In genomic region chr18:67199993-67200617, GRCh38 we compare ENCODE assay signal across 8 cellular contexts.
DNase-seq lines count a peak whose midpoint lies in the region; ATAC-seq and TF ChIP-seq lines count a peak whose summit lies in the region.

No MANE protein-coding gene starts in this region.

- H3K27ac ChIP-seq in GM23248 = no peak overlapping the region
- H3K27ac ChIP-seq in WERI-Rb-1 = no peak overlapping the region

- no peak overlapping the region for H3K4me3 Mint-ChIP-seq in activated CD8-positive, alpha-beta memory T cell treated with anti-CD3 and anti-CD28 coated beads, Interleukin-2, amount 10 ng/mL, durations not matched to agents 7 days and 5 days
- no peak overlapping the region for H3K4me3 Mint-ChIP-seq in endothelial cell (ENCODE audit: unreplicated experiment)
- no peak overlapping the region for H3K4me3 Mint-ChIP-seq in naive thymus-derived CD8-positive, alpha-beta T cell

- TF ChIP-seq CTCF in endothelial cell (IDR thresholded peaks at IDR 0.05; ENCODE audit: unreplicated experiment) (peak; percentile 57), WERI-Rb-1 (IDR thresholded peaks at IDR 0.05; ENCODE audit: low read depth, low read length) (no peak)

- H2AFZ ChIP-seq in GM23248 = peak overlapping the region; percentile 48; the same call in 1 of the 2 replicates

- no peaks in the 10 kb centered on the region for H4K20me1 ChIP-seq in GM23248 (ENCODE audit: insufficient read depth)

- 18 to 24% methylated on average over 3 of the region's 3 CpGs for WGBS in GM23248 (ENCODE audit: low coverage in 1 of 2, low lambda C conversion rate in 2 of 2, missing lambda C conversion rate in 2 of 2), 2 experiments

- no peak overlapping the region for H3K4me3 ChIP-seq in GM23248
- H3K4me3 ChIP-seq in WERI-Rb-1 (ENCODE audit: low read depth, low read length) = no peak overlapping the region

- ATAC-seq in activated CD8-positive, alpha-beta memory T cell treated with anti-CD3 and anti-CD28 coated beads, Interleukin-2, amount 10 ng/mL, durations not matched to agents 7 days and 5 days = peak; percentile 81
- peak; percentile 47 to 80 for ATAC-seq in naive thymus-derived CD8-positive, alpha-beta T cell

- no peaks in the 10 kb centered on the region for H3K4me1 ChIP-seq in GM23248 (ENCODE audit: insufficient read depth)

- H3K36me3 ChIP-seq in GM23248 (ENCODE audit: low read depth) (no peaks in the 10 kb centered on the region), WERI-Rb-1 (no peaks in the 10 kb centered on the region)

- H3K9me3 ChIP-seq in GM23248 (ENCODE audit: low read depth) = no peaks in the 10 kb centered on the region
- H3K9me3 ChIP-seq in WERI-Rb-1 (ENCODE audit: severe bottlenecking) = no peaks in the 10 kb centered on the region

- H3F3A ChIP-seq in GM23248 (ENCODE audit: insufficient read depth) = no peaks in the 10 kb centered on the region

- CTCF ChIA-PET in activated CD8-positive, alpha-beta memory T cell treated with anti-CD3 and anti-CD28 coated beads, Interleukin-2, amount 10 ng/mL, durations not matched to agents 7 days and 5 days (lab: Charles Lee) = interaction anchor here (0.9 to 1.4 kb wide), 3 partner anchors 54 to 97 kb away, joined by 3 to 5 read pairs (median 3); no protein-coding TSS in a partner anchor

- H3K27ac Mint-ChIP-seq in activated CD8-positive, alpha-beta memory T cell treated with anti-CD3 and anti-CD28 coated beads, Interleukin-2, amount 10 ng/mL, durations not matched to agents 7 days and 5 days = no peak overlapping the region
- no peak overlapping the region for H3K27ac Mint-ChIP-seq in endothelial cell (ENCODE audit: unreplicated experiment)
- no peak overlapping the region for H3K27ac Mint-ChIP-seq in naive thymus-derived CD8-positive, alpha-beta T cell

- peak overlapping the region; percentile 41 for H3K4me2 ChIP-seq in GM23248 (ENCODE audit: unreplicated experiment)

- POLR2A ChIA-PET in naive thymus-derived CD8-positive, alpha-beta T cell (lab: Charles Lee) = no interaction called here

- no peak for DNase-seq in activated CD8-positive, alpha-beta memory T cell treated with anti-CD3 and anti-CD28 coated beads, Interleukin-2, amount 10 ng/mL, durations not matched to agents 7 days and 5 days
- no peak for DNase-seq in activated CD8-positive, alpha-beta memory T cell treated with anti-CD3 and anti-CD28 coated beads for 24 hours
- DNase-seq in GM23248 (peak; percentile 60), KBM-7 (peak; percentile 50), OCI-M1 (lab: John Stamatoyannopoulos, UW) (peak; percentile 83), endothelial cell (ENCODE audit: low spot score) (no peak), WERI-Rb-1 (no peak)
- DNase-seq in naive thymus-derived CD8-positive, alpha-beta T cell = peak in 3 of 10 donors; percentile 34 to 48 (median 43)

- no peaks in the 10 kb centered on the region for H3K9me2 ChIP-seq in GM23248 (ENCODE audit: insufficient read depth)

- H3K9ac ChIP-seq in GM23248 = no peak overlapping the region

- peaks cover 3% of the 10 kb centered on the region for H3K27me3 Mint-ChIP-seq in activated CD8-positive, alpha-beta memory T cell treated with anti-CD3 and anti-CD28 coated beads, Interleukin-2, amount 10 ng/mL, durations not matched to agents 7 days and 5 days
- no peaks in the 10 kb centered on the region for H3K27me3 Mint-ChIP-seq in endothelial cell (ENCODE audit: unreplicated experiment)
- H3K27me3 Mint-ChIP-seq in naive thymus-derived CD8-positive, alpha-beta T cell = peaks cover 3 to 23% (median 9%) of the 10 kb centered on the region in 5 donors

- no peaks in the 10 kb centered on the region for H3K9me3 Mint-ChIP-seq in activated CD8-positive, alpha-beta memory T cell treated with anti-CD3 and anti-CD28 coated beads, Interleukin-2, amount 10 ng/mL, durations not matched to agents 7 days and 5 days (ENCODE audit: low read depth)
- no peaks in the 10 kb centered on the region for H3K9me3 Mint-ChIP-seq in endothelial cell (ENCODE audit: unreplicated experiment)
- H3K9me3 Mint-ChIP-seq in naive thymus-derived CD8-positive, alpha-beta T cell = no peaks in the 10 kb centered on the region

- H3K79me2 ChIP-seq in GM23248 (ENCODE audit: insufficient read depth) = no peaks in the 10 kb centered on the region

- in situ Hi-C loops in GM23248 (cut with MboI) = no loop called here
- in situ Hi-C loops in KBM-7 (cut with MboI; ENCODE audit: low pct_unique_long_range_greater_than_20kb, low sequenced_read_pairs) = no loop called here

- H3K27me3 ChIP-seq in GM23248 (replicated peaks; ENCODE audit: insufficient read depth) (no peaks in the 10 kb centered on the region), WERI-Rb-1 (ENCODE audit: insufficient read depth, low read depth, severe bottlenecking) (no peaks in the 10 kb centered on the region)

- H3K4me1 Mint-ChIP-seq in activated CD8-positive, alpha-beta memory T cell treated with anti-CD3 and anti-CD28 coated beads, Interleukin-2, amount 10 ng/mL, durations not matched to agents 7 days and 5 days = peaks cover 2% of the 10 kb centered on the region
- H3K4me1 Mint-ChIP-seq in endothelial cell (ENCODE audit: unreplicated experiment) = peaks cover 6% of the 10 kb centered on the region
- H3K4me1 Mint-ChIP-seq in naive thymus-derived CD8-positive, alpha-beta T cell = peaks cover 0 to 2% (median 0%) of the 10 kb centered on the region in 4 donors

- H3K36me3 Mint-ChIP-seq in activated CD8-positive, alpha-beta memory T cell treated with anti-CD3 and anti-CD28 coated beads, Interleukin-2, amount 10 ng/mL, durations not matched to agents 7 days and 5 days = no peaks in the 10 kb centered on the region
- H3K36me3 Mint-ChIP-seq in endothelial cell (ENCODE audit: low read depth, unreplicated experiment) = no peaks in the 10 kb centered on the region
- no peaks in the 10 kb centered on the region for H3K36me3 Mint-ChIP-seq in naive thymus-derived CD8-positive, alpha-beta T cell

Comparison
In these comparisons a context has a peak if more than half of its experiments do, and no peak if none do; other contexts are left out.
1. DNase-seq: peak in GM23248 (single experiment), KBM-7 (single experiment) and OCI-M1 (single experiment); none in activated CD8-positive, alpha-beta memory T cell treated with anti-CD3 and anti-CD28 coated beads, Interleukin-2, amount 10 ng/mL, durations not matched to agents 7 days and 5 days (single experiment), activated CD8-positive, alpha-beta memory T cell treated with anti-CD3 and anti-CD28 coated beads for 24 hours (single experiment), endothelial cell (single experiment) and WERI-Rb-1 (single experiment).